In genomic region chr20:41078329-41078728, GRCh38 we compare ENCODE assay signal across 1 cellular context.
TF ChIP-seq lines count a peak whose summit lies in the region.

No MANE protein-coding gene starts in this region.

TF ChIP-seq in SK-N-SH, 30 proteins besides CTCF, POLR2A, EP300 and RAD21 (continued from another document):
- TF ChIP-seq USF2 (IDR thresholded peaks at IDR 0.05; ENCODE audit: borderline replicate concordance, low read depth, low read length) (no peak), USF1 (IDR thresholded peaks at IDR 0.05; ENCODE audit: borderline replicate concordance, low read depth) (no peak), MAX (IDR thresholded peaks at IDR 0.05; ENCODE audit: low read depth) (0 out of 2 replicates have a peak, but pooled peaks have one; percentile 12), IRF3 (IDR thresholded peaks at IDR 0.05; ENCODE audit: low read depth, low read length) (no peak), JUND (IDR thresholded peaks at IDR 0.05) (no peak), SIN3A (IDR thresholded peaks at IDR 0.05; ENCODE audit: borderline replicate concordance, low read depth, low read length) (peak; percentile 77; the same call in 1 of the 2 replicates), GABPA (IDR thresholded peaks at IDR 0.05; ENCODE audit: low read depth) (no peak), EZH2phosphoT487 (IDR thresholded peaks at IDR 0.05; ENCODE audit: borderline replicate concordance, low read depth) (no peak), TAF1 (IDR thresholded peaks at IDR 0.05; ENCODE audit: borderline replicate concordance, low read depth, low read length) (no peak), NRF1 (IDR thresholded peaks at IDR 0.05; ENCODE audit: low read depth, low read length) (no peak), CHD2 (IDR thresholded peaks at IDR 0.05; ENCODE audit: low read length, partially characterized antibody) (no peak), YY1 (IDR thresholded peaks at IDR 0.05; ENCODE audit: low read depth) (no peak), RXRA (IDR thresholded peaks at IDR 0.05; ENCODE audit: borderline replicate concordance, low read depth) (no peak)
